In genomic region chr9:129661029-129661428, GRCh38 we compare ENCODE assay signal across 7 cellular contexts. TPM values are rescaled to one million over a fixed set of nuclear protein-coding genes. Genes with fewer than 3 reads are reported as not detected.
"Had no signal": no experiment of that assay in that cellular context is flagged by ENCODE, and none has a peak within 500 bp of the region (broad histone marks: within the 10 kb centered on the region; RNA-seq: fewer than 3 reads in every experiment).

No MANE protein-coding gene starts in this region.

- ATAC-seq: HepG2, K562 had no signal

- H3K4me3 ChIP-seq: K562 had no signal

- H3K4me3 Mint-ChIP-seq: IgD-negative memory B cell had no signal

- H3K27ac Mint-ChIP-seq: IgD-negative memory B cell had no signal

- H3K36me3 Mint-ChIP-seq: IgD-negative memory B cell had no signal

- H3K4me1 Mint-ChIP-seq: IgD-negative memory B cell had no signal

- DNase-seq: IMR-90, KBM-7 had no signal

RNA-seq across cellular contexts. Expression of gene PRRX2, which starts 4.4 kb away (rescaled TPM):
- total RNA-seq: HepG2, HT-29, HT1080, K562 had no signal

RNA-seq across cellular contexts. Expression of gene C9orf50, which starts 40.1 kb away (rescaled TPM):
- total RNA-seq: HepG2, HT-29, HT1080, IMR-90, K562 had no signal
